26 cellular contexts compared by ENCODE assay signal in the genomic region with DNA sequence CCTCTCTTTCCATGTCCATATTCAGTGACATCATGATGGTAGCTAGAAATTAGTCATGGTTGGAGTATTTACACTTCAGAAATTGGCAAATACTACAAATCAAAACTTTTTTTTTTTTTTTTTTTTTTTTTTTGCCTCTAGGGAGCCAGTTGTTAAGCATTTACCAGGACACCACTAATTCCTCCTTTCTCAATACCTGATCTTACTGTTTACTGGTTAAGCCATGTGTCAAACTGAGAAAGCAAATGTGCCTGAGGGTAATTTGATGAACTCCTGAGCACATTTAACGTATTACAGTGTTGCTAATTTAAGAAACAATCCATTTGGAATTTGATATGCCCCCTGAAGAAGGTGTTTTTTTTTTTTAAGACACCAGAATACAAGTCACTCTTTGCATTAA.
"Had no signal": no experiment of that assay in that cellular context is flagged by ENCODE, and none has a peak within 500 bp of the region (broad histone marks: within the 10 kb centered on the region; RNA-seq: fewer than 3 reads in every experiment).

No MANE protein-coding gene starts in this region.

- DNase-seq: activated CD4-positive, alpha-beta T cell treated with anti-CD3 and anti-CD28 coated beads for 48 hours; activated CD4-positive, alpha-beta T cell treated with anti-CD3 and anti-CD28 coated beads, Interleukin-2, amount 50 U/mL, for 48 hours; activated CD8-positive, alpha-beta memory T cell treated with anti-CD3 and anti-CD28 coated beads for 24 hours; activated effector memory CD4-positive, alpha-beta T cell treated with anti-CD3 and anti-CD28 coated beads, Interleukin-2, amount 50 U/mL, for 16 hours; activated naive CD4-positive, alpha-beta T cell treated with anti-CD3 and anti-CD28 coated beads, Interleukin-2, amount 10 ng/mL, durations not matched to agents 7 days and 5 days; activated naive CD8-positive, alpha-beta T cell treated with anti-CD3 and anti-CD28 coated beads, Interleukin-2, amount 10 ng/mL, durations not matched to agents 7 days and 5 days; dorsolateral prefrontal cortex; effector memory CD4-positive, alpha-beta T cell; foreskin keratinocyte; heart right ventricle; kidney glomerular epithelial cell; left ventricle myocardium inferior; mucosa of descending colon; right lobe of liver; stimulated activated CD4-positive, alpha-beta T cell treated with anti-CD3 and anti-CD28 coated beads, Interleukin-4, amount 100 ng/mL, for 24 hours; T-helper 9 cell; uterus had no signal

- ATAC-seq: foreskin keratinocyte; heart right ventricle; mucosa of descending colon; right lobe of liver; stimulated activated effector memory CD8-positive, alpha-beta T cell treated with anti-CD3 and anti-CD28 coated beads, Interleukin-12 subunit alpha, Interleukin-12 subunit beta, amount 100 ng/mL, for 72 hours had no signal

- H3K27ac Mint-ChIP-seq: activated naive CD4-positive, alpha-beta T cell treated with anti-CD3 and anti-CD28 coated beads, Interleukin-2, amount 10 ng/mL, durations not matched to agents 7 days and 5 days; activated naive CD8-positive, alpha-beta T cell treated with anti-CD3 and anti-CD28 coated beads, Interleukin-2, amount 10 ng/mL, durations not matched to agents 7 days and 5 days; brain; stimulated activated effector memory CD8-positive, alpha-beta T cell treated with anti-CD3 and anti-CD28 coated beads, Interleukin-12 subunit alpha, Interleukin-12 subunit beta, amount 100 ng/mL, for 72 hours; stimulated activated naive CD8-positive, alpha-beta T cell treated with anti-CD3 and anti-CD28 coated beads, Interleukin-15, Interleukin-2, amounts not matched to agents 100 ng/mL and 50 ng/mL, for 24 hours had no signal

- H3K27me3 ChIP-seq: ascending aorta, dorsolateral prefrontal cortex, foreskin keratinocyte, heart right ventricle, right lobe of liver, uterus had no signal

- H3K27ac ChIP-seq: ascending aorta, coronary artery, foreskin keratinocyte, heart right ventricle, left ventricle myocardium inferior, right lobe of liver, thoracic aorta, uterus, VCaP had no signal

- H3K27me3 Mint-ChIP-seq: brain had no signal

- H3K4me1 ChIP-seq: ascending aorta, foreskin keratinocyte, heart right ventricle, left ventricle myocardium inferior, right lobe of liver, uterus had no signal

- H3K4me3 ChIP-seq: ascending aorta, coronary artery, dorsolateral prefrontal cortex, heart right ventricle, left ventricle myocardium inferior, lung, mucosa of descending colon, right lobe of liver, thoracic aorta, uterus had no signal

- H3K36me3 ChIP-seq: ascending aorta, heart right ventricle, left ventricle myocardium inferior, right lobe of liver, thoracic aorta, uterus had no signal

- H3K4me3 Mint-ChIP-seq: activated naive CD4-positive, alpha-beta T cell treated with anti-CD3 and anti-CD28 coated beads, Interleukin-2, amount 10 ng/mL, durations not matched to agents 7 days and 5 days; activated naive CD8-positive, alpha-beta T cell treated with anti-CD3 and anti-CD28 coated beads, Interleukin-2, amount 10 ng/mL, durations not matched to agents 7 days and 5 days; brain; nephron; stimulated activated effector memory CD8-positive, alpha-beta T cell treated with anti-CD3 and anti-CD28 coated beads, Interleukin-12 subunit alpha, Interleukin-12 subunit beta, amount 100 ng/mL, for 72 hours; stimulated activated naive CD8-positive, alpha-beta T cell treated with anti-CD3 and anti-CD28 coated beads, Interleukin-15, Interleukin-2, amounts not matched to agents 100 ng/mL and 50 ng/mL, for 24 hours had no signal

- H3K4me1 Mint-ChIP-seq: activated naive CD4-positive, alpha-beta T cell treated with anti-CD3 and anti-CD28 coated beads, Interleukin-2, amount 10 ng/mL, durations not matched to agents 7 days and 5 days; activated naive CD8-positive, alpha-beta T cell treated with anti-CD3 and anti-CD28 coated beads, Interleukin-2, amount 10 ng/mL, durations not matched to agents 7 days and 5 days; nephron; stimulated activated effector memory CD8-positive, alpha-beta T cell treated with anti-CD3 and anti-CD28 coated beads, Interleukin-12 subunit alpha, Interleukin-12 subunit beta, amount 100 ng/mL, for 72 hours had no signal

- H3K36me3 Mint-ChIP-seq: activated naive CD4-positive, alpha-beta T cell treated with anti-CD3 and anti-CD28 coated beads, Interleukin-2, amount 10 ng/mL, durations not matched to agents 7 days and 5 days; activated naive CD8-positive, alpha-beta T cell treated with anti-CD3 and anti-CD28 coated beads, Interleukin-2, amount 10 ng/mL, durations not matched to agents 7 days and 5 days; brain; stimulated activated effector memory CD8-positive, alpha-beta T cell treated with anti-CD3 and anti-CD28 coated beads, Interleukin-12 subunit alpha, Interleukin-12 subunit beta, amount 100 ng/mL, for 72 hours had no signal

- H3K9me3 Mint-ChIP-seq: activated naive CD4-positive, alpha-beta T cell treated with anti-CD3 and anti-CD28 coated beads, Interleukin-2, amount 10 ng/mL, durations not matched to agents 7 days and 5 days; activated naive CD8-positive, alpha-beta T cell treated with anti-CD3 and anti-CD28 coated beads, Interleukin-2, amount 10 ng/mL, durations not matched to agents 7 days and 5 days; brain; nephron; stimulated activated effector memory CD8-positive, alpha-beta T cell treated with anti-CD3 and anti-CD28 coated beads, Interleukin-12 subunit alpha, Interleukin-12 subunit beta, amount 100 ng/mL, for 72 hours; stimulated activated naive CD8-positive, alpha-beta T cell treated with anti-CD3 and anti-CD28 coated beads, Interleukin-15, Interleukin-2, amounts not matched to agents 100 ng/mL and 50 ng/mL, for 24 hours had no signal

- H3K9me3 ChIP-seq: ascending aorta, heart right ventricle, left ventricle myocardium inferior, mucosa of descending colon, right lobe of liver, thoracic aorta, uterus had no signal
